Comparison of ENCODE assay signal across 14 cellular contexts in the genomic region with DNA sequence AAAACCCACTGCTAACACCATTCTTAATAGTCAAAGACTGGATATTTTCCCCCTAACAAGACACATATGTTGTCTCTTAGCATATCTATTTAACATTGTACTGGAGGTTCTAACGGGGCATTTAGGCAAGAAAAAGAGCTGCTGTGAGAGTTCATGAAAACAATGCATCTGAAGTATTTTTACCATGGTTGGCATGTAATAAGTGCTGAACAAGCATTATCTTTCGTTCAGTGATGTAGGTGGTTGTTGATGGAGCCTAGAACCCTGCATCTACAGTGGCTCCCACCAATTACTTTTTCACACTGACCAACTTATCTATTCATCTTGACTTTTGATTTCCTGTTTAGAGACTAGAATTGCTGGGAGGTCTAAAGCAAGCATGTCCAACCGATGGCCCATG. TPM values are rescaled to one million over a fixed set of nuclear protein-coding genes. Genes with fewer than 3 reads are reported as not detected.
DNase-seq lines count a peak whose midpoint lies in the region; ATAC-seq and TF ChIP-seq lines count a peak whose summit lies in the region.
"Had no signal": no experiment of that assay in that cellular context is flagged by ENCODE, and none has a peak within 500 bp of the region (broad histone marks: within the 10 kb centered on the region; RNA-seq: fewer than 3 reads in every experiment).

No MANE protein-coding gene starts in this region.

- no peak for ATAC-seq in CD8-positive, alpha-beta T cell
- no peak for ATAC-seq in activated CD8-positive, alpha-beta T cell treated with anti-CD3 and anti-CD28 coated beads for 36 hours
- ATAC-seq in natural killer cell (no peak), GM19324 (IDR thresholded peaks at IDR 0.05; ENCODE audit: low FRiP score, unreplicated experiment) (no peak)
- ATAC-seq: psoas muscle had no signal

- H3K27me3 Mint-ChIP-seq in CD8-positive, alpha-beta T cell (ENCODE audit: low read depth): no peaks in the 10 kb centered on the region
- H3K27me3 Mint-ChIP-seq in activated CD8-positive, alpha-beta T cell treated with anti-CD3 and anti-CD28 coated beads for 36 hours: no peaks in the 10 kb centered on the region
- H3K27me3 Mint-ChIP-seq in natural killer cell (ENCODE audit: low read depth in 2 of 2): no peaks in the 10 kb centered on the region
- no peaks in the 10 kb centered on the region for H3K27me3 Mint-ChIP-seq in chondrocyte (ENCODE audit: low read depth)

- CTCF ChIA-PET in CD8-positive, alpha-beta T cell (lab: Charles Lee): interaction anchor here (0.6 kb wide), 1 partner anchor 101 kb away, joined by 3 read pairs; no protein-coding TSS in a partner anchor
- CTCF ChIA-PET in activated CD8-positive, alpha-beta T cell treated with anti-CD3 and anti-CD28 coated beads for 36 hours (lab: Charles Lee): interaction anchor here (0.6 kb wide), 1 partner anchor 21 kb away, joined by 3 read pairs; no protein-coding TSS in a partner anchor

- H3K4me2 ChIP-seq in BLaER1 treated with 17β-estradiol and CSF1 and Interleukin-3, amounts not matched to agents 10 nM and 100 nM: peak overlapping the region; percentile 49 to 98 (median 92)

- H4K20me1 ChIP-seq in BLaER1 treated with 17β-estradiol and CSF1 and Interleukin-3, amounts not matched to agents 10 nM and 100 nM: peaks cover 0 to 56% (median 6%) of the 10 kb centered on the region in 11 experiments; a peak in 11 of 22 replicates

- peaks cover 84% of the 10 kb centered on the region for H3K4me1 Mint-ChIP-seq in CD8-positive, alpha-beta T cell (ENCODE audit: low read depth)
- H3K4me1 Mint-ChIP-seq in activated CD8-positive, alpha-beta T cell treated with anti-CD3 and anti-CD28 coated beads for 36 hours (ENCODE audit: low read depth): peaks cover 88% of the 10 kb centered on the region
- H3K4me1 Mint-ChIP-seq in natural killer cell: peaks cover 89 to 90% of the 10 kb centered on the region in 2 donors
- peaks cover 63% of the 10 kb centered on the region for H3K4me1 Mint-ChIP-seq in chondrocyte (ENCODE audit: low read depth)

- peaks cover 0 to 28% (median 0%) of the 10 kb centered on the region in 11 experiments; a peak in 7 of 22 replicates for H3K9me3 ChIP-seq in BLaER1 treated with 17β-estradiol and CSF1 and Interleukin-3, amounts not matched to agents 10 nM and 100 nM (replicated peaks in 1 of 11)
- no peaks in the 10 kb centered on the region for H3K9me3 ChIP-seq in CD8-positive, alpha-beta T cell (ENCODE audit: low read length)
- no peaks in the 10 kb centered on the region for H3K9me3 ChIP-seq in WERI-Rb-1 (ENCODE audit: severe bottlenecking)
- H3K9me3 ChIP-seq: psoas muscle had no signal

- peaks cover 2% of the 10 kb centered on the region for H3K36me3 Mint-ChIP-seq in CD8-positive, alpha-beta T cell
- H3K36me3 Mint-ChIP-seq in activated CD8-positive, alpha-beta T cell treated with anti-CD3 and anti-CD28 coated beads for 36 hours (ENCODE audit: low read depth): peaks cover 15% of the 10 kb centered on the region
- H3K36me3 Mint-ChIP-seq in natural killer cell (no peaks in the 10 kb centered on the region), chondrocyte (ENCODE audit: low read depth) (no peaks in the 10 kb centered on the region)

- POLR2A ChIA-PET in CD8-positive, alpha-beta T cell (lab: Charles Lee): interaction anchor here (0.7 to 1.1 kb wide), 3 partner anchors 11 to 154 kb away, joined by 3 read pairs; no protein-coding TSS in a partner anchor
- POLR2A ChIA-PET in activated CD8-positive, alpha-beta T cell treated with anti-CD3 and anti-CD28 coated beads for 36 hours (lab: Charles Lee): interaction anchor here (0.6 to 0.9 kb wide), 2 partner anchors 15 to 39 kb away, joined by 3 read pairs; no protein-coding TSS in a partner anchor

- peak overlapping the region in 2 of 10 experiments; percentile 23 to 35; a peak in 4 of 20 replicates for H3K4me3 ChIP-seq in BLaER1 treated with 17β-estradiol and CSF1 and Interleukin-3, amounts not matched to agents 10 nM and 100 nM
- no peak overlapping the region for H3K4me3 ChIP-seq in CD8-positive, alpha-beta T cell (ENCODE audit: low read depth, low read length)
- H3K4me3 ChIP-seq in WERI-Rb-1 (ENCODE audit: low read depth, low read length): no peak overlapping the region
- H3K4me3 ChIP-seq: psoas muscle had no signal

- H3K9ac ChIP-seq in BLaER1 treated with 17β-estradiol and CSF1 and Interleukin-3, amounts not matched to agents 10 nM and 100 nM: peak overlapping the region in 7 of 11 experiments; percentile 1 to 56 (median 34); a peak in 9 of 22 replicates

- H3K4me1 ChIP-seq in BLaER1 treated with 17β-estradiol and CSF1 and Interleukin-3, amounts not matched to agents 10 nM and 100 nM: peaks cover 81 to 94% (median 88%) of the 10 kb centered on the region in 10 experiments
- H3K4me1 ChIP-seq in CD8-positive, alpha-beta T cell (ENCODE audit: insufficient read depth, low read length): peaks cover 80% of the 10 kb centered on the region

- no peak for DNase-seq in CD8-positive, alpha-beta T cell
- DNase-seq in activated CD8-positive, alpha-beta T cell treated with anti-CD3 and anti-CD28 coated beads for 36 hours: no peak
- DNase-seq in natural killer cell (no peak), chondrocyte (ENCODE audit: low spot score) (no peak), WERI-Rb-1 (no peak)
- DNase-seq: amniotic stem cell, foreskin fibroblast, NCI-H187, NCI-H524, psoas muscle, substantia nigra had no signal

- TF ChIP-seq CTCF in CD8-positive, alpha-beta T cell (IDR thresholded peaks at IDR 0.05): no peak
- TF ChIP-seq CTCF in activated CD8-positive, alpha-beta T cell treated with anti-CD3 and anti-CD28 coated beads for 36 hours (IDR thresholded peaks at IDR 0.05): no peak
- TF ChIP-seq CTCF in natural killer cell (IDR thresholded peaks at IDR 0.05) (no peak), chondrocyte (IDR thresholded peaks at IDR 0.05) (no peak), WERI-Rb-1 (IDR thresholded peaks at IDR 0.05; ENCODE audit: low read depth, low read length) (no peak)

- intact Hi-C loops in CD8-positive, alpha-beta T cell (cut with DNase I, micrococcal nuclease): loop anchor here in 1 of 2 experiments (1.0 kb wide), 1 partner anchor 8 kb away; no protein-coding TSS in a partner anchor
- intact Hi-C loops in activated CD8-positive, alpha-beta T cell treated with anti-CD3 and anti-CD28 coated beads for 36 hours (cut with micrococcal nuclease): no loop called here
- intact Hi-C loops in natural killer cell (cut with micrococcal nuclease): no loop called here

- peak overlapping the region; percentile 34 to 100 (median 77); a peak in 20 of 22 replicates for H3K27ac ChIP-seq in BLaER1 treated with 17β-estradiol and CSF1 and Interleukin-3, amounts not matched to agents 10 nM and 100 nM
- no peak overlapping the region for H3K27ac ChIP-seq in CD8-positive, alpha-beta T cell (ENCODE audit: low read depth, low read length)
- no peak overlapping the region for H3K27ac ChIP-seq in WERI-Rb-1
- H3K27ac ChIP-seq: C4-2B, psoas muscle had no signal

- H3K27ac Mint-ChIP-seq in CD8-positive, alpha-beta T cell: peak overlapping the region; percentile 90
- peak overlapping the region; percentile 81 for H3K27ac Mint-ChIP-seq in activated CD8-positive, alpha-beta T cell treated with anti-CD3 and anti-CD28 coated beads for 36 hours
- H3K27ac Mint-ChIP-seq in natural killer cell (peak overlapping the region; percentile 89 to 99), chondrocyte (ENCODE audit: unreplicated experiment) (no peak overlapping the region)

- no peaks in the 10 kb centered on the region for H3K27me3 ChIP-seq in BLaER1 treated with 17β-estradiol and CSF1 and Interleukin-3, amounts not matched to agents 10 nM and 100 nM
- H3K27me3 ChIP-seq in CD8-positive, alpha-beta T cell (ENCODE audit: insufficient read depth, low read length): no peaks in the 10 kb centered on the region
- no peaks in the 10 kb centered on the region for H3K27me3 ChIP-seq in WERI-Rb-1 (ENCODE audit: insufficient read depth, low read depth, severe bottlenecking)

- H3K4me3 Mint-ChIP-seq in CD8-positive, alpha-beta T cell: no peak overlapping the region
- H3K4me3 Mint-ChIP-seq in activated CD8-positive, alpha-beta T cell treated with anti-CD3 and anti-CD28 coated beads for 36 hours: no peak overlapping the region
- peak overlapping the region; percentile 53 for H3K4me3 Mint-ChIP-seq in natural killer cell
- no peak overlapping the region for H3K4me3 Mint-ChIP-seq in chondrocyte (ENCODE audit: unreplicated experiment)

- H3K9me3 Mint-ChIP-seq in CD8-positive, alpha-beta T cell: peaks cover 4% of the 10 kb centered on the region
- H3K9me3 Mint-ChIP-seq in activated CD8-positive, alpha-beta T cell treated with anti-CD3 and anti-CD28 coated beads for 36 hours: no peaks in the 10 kb centered on the region
- peaks cover 0 to 2% of the 10 kb centered on the region in 2 donors for H3K9me3 Mint-ChIP-seq in natural killer cell
- H3K9me3 Mint-ChIP-seq in chondrocyte (ENCODE audit: low read depth): peaks cover 3% of the 10 kb centered on the region

- H3K36me3 ChIP-seq in BLaER1 treated with 17β-estradiol and CSF1 and Interleukin-3, amounts not matched to agents 10 nM and 100 nM: peaks cover 0 to 15% (median 0%) of the 10 kb centered on the region in 11 experiments; a peak in 3 of 22 replicates
- H3K36me3 ChIP-seq in CD8-positive, alpha-beta T cell (ENCODE audit: insufficient read depth, low read length): no peaks in the 10 kb centered on the region
- no peaks in the 10 kb centered on the region for H3K36me3 ChIP-seq in WERI-Rb-1

RNA-seq across cellular contexts. Expression of gene B4GALT1, which starts 12.8 kb away (rescaled TPM):
- total RNA-seq in CD8-positive, alpha-beta T cell: 100 to 1,000 TPM; 139 to 140 TPM
- 10 to 100 TPM; 41.2 to 41.4 TPM for total RNA-seq in activated CD8-positive, alpha-beta T cell treated with anti-CD3 and anti-CD28 coated beads for 36 hours
- total RNA-seq in natural killer cell (100 to 1,000 TPM; 122 to 143 (median 128) TPM), chondrocyte (59.0 to 83.5 TPM (median 60.2 TPM) in 3 replicates)

Comparison
In these comparisons a context has a peak if more than half of its experiments do, and no peak if none do; other contexts are left out.
1. H3K27ac ChIP-seq: peak in BLaER1 treated with 17β-estradiol and CSF1 and Interleukin-3, amounts not matched to agents 10 nM and 100 nM (11 of 11); none in CD8-positive, alpha-beta T cell (single experiment) and WERI-Rb-1 (single experiment).